ENCODE assay signal across 2 cellular contexts in the genomic region with DNA sequence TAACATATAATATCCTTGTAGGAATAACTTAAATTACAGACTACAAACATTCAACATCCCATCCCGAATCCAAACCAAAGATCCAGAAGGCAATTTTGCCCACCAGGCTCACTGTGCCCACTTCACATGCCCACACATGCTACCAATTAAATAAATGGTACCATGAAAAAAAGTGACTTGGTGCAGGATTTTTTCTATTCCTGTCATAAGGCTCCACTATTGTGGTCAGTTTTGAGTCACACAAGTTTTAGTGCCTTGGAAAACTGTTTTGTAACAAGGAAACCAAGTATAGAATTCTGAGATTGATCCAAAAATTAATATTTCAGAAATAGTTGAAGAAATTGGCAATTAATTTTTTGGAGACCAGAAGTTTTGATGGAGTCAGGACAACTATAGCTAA.
TF ChIP-seq lines count a peak whose summit lies in the region.

No MANE protein-coding gene starts in this region.

TF ChIP-seq in IMR-90, 13 proteins besides CTCF, POLR2A, EP300 and RAD21:
- TF ChIP-seq MAZ (IDR thresholded peaks at IDR 0.05; ENCODE audit: borderline replicate concordance, low read depth, low read length) (no peak), ELK1 (IDR thresholded peaks at IDR 0.05; ENCODE audit: borderline replicate concordance, low read depth, low read length) (no peak), NFE2L2 (IDR thresholded peaks at IDR 0.05; ENCODE audit: low read depth, low read length) (no peak), RCOR1 (IDR thresholded peaks at IDR 0.05; ENCODE audit: insufficient replicate concordance, low read length) (no peak), MAFK (IDR thresholded peaks at IDR 0.05; ENCODE audit: low read depth, low read length) (no peak), USF2 (IDR thresholded peaks at IDR 0.05; ENCODE audit: low read depth, low read length) (no peak), CHD1 (IDR thresholded peaks at IDR 0.05; ENCODE audit: low read depth, low read length) (no peak), MXI1 (IDR thresholded peaks at IDR 0.05; ENCODE audit: borderline replicate concordance, low read depth, low read length) (no peak), RFX5 (IDR thresholded peaks at IDR 0.05; ENCODE audit: low read depth, low read length) (no peak), CEBPB (IDR thresholded peaks at IDR 0.05; ENCODE audit: low read depth, low read length) (no peak), FOS (IDR thresholded peaks at IDR 0.05; ENCODE audit: low read depth, low read length) (no peak), BHLHE40 (IDR thresholded peaks at IDR 0.05; ENCODE audit: low read depth, low read length) (no peak), SMC3 (IDR thresholded peaks at IDR 0.05; ENCODE audit: low read depth, low read length) (no peak)

TF ChIP-seq in endothelial cell of umbilical vein, 7 proteins besides CTCF, POLR2A, EP300 and RAD21:
- TF ChIP-seq EZH2 (IDR thresholded peaks at IDR 0.05; ENCODE audit: borderline replicate concordance, low read depth, low read length, severe bottlenecking) (no peak), JUN (IDR thresholded peaks at IDR 0.05; ENCODE audit: borderline replicate concordance, insufficient read depth, insufficient read length, low read depth) (no peak), POLR2AphosphoS5 (IDR thresholded peaks at IDR 0.05; ENCODE audit: insufficient read depth, low read depth, low read length) (no peak), MAX (IDR thresholded peaks at IDR 0.05; ENCODE audit: insufficient read depth, insufficient read length) (no peak), MYC (IDR thresholded peaks at IDR 0.05; ENCODE audit: low read depth, low read length) (no peak), FOS (IDR thresholded peaks at IDR 0.05; ENCODE audit: borderline replicate concordance, insufficient read depth, low read length) (no peak)
